ENCODE assay signal across 22 cellular contexts in the genomic region with DNA sequence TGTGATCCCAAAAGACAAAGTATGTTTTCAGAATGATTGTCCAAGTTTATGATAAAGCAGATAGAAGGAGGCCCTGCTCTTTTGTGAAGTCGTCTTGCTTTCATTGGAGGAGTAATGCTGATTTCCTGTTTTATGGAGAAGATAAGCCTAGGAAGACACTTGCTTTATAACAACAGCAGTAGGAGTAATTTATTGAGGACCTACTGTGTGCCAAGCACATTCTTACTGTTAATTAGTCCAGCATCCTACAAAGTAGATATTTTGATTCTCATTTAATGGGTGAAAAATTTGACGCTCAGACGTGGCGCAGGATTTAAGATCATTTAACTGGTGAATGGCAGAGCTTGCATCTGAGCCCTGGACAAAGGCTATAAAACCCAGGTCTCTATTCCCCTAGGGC.
DNase-seq lines count a peak whose midpoint lies in the region; ATAC-seq, FAIRE-seq and TF ChIP-seq lines count a peak whose summit lies in the region.
"Had no signal": no experiment of that assay in that cellular context is flagged by ENCODE, and none has a peak within 500 bp of the region (broad histone marks: within the 10 kb centered on the region; RNA-seq: fewer than 3 reads in every experiment).

No MANE protein-coding gene starts in this region.

- H3K27me3 ChIP-seq in HepG2 (ENCODE audit: control insufficient read depth in 1 of 2, insufficient read depth in 2 of 2, low read length in 2 of 2) (no peaks in the 10 kb centered on the region), right lobe of liver (no peaks in the 10 kb centered on the region), esophagus muscularis mucosa (no peaks in the 10 kb centered on the region)
- H3K27me3 ChIP-seq: BE2C had no signal

- H3K4me1 Mint-ChIP-seq in memory B cell = peaks cover 22% of the 10 kb centered on the region
- H3K4me1 Mint-ChIP-seq in stimulated activated naive B cell treated with anti-CD40 and anti-IgM and Interleukin-4, amounts not matched to agents 10 μg/mL and 1 μg/mL and 100 μg/mL, for 72 hours = peaks cover 30 to 32% of the 10 kb centered on the region in 2 donors

- no peak overlapping the region for H3K4me2 ChIP-seq in HepG2 (ENCODE audit: low read depth, low read length)

- peak overlapping the region; percentile 87 for H3K27ac Mint-ChIP-seq in memory B cell
- H3K27ac Mint-ChIP-seq in stimulated activated naive B cell treated with anti-CD40 and anti-IgM and Interleukin-4, amounts not matched to agents 10 μg/mL and 1 μg/mL and 100 μg/mL, for 72 hours = peak overlapping the region; percentile 21
- H3K27ac Mint-ChIP-seq: CD4-positive, CD25-positive, alpha-beta regulatory T cell; CD8-positive, alpha-beta memory T cell had no signal

- H2AFZ ChIP-seq in HepG2 (ENCODE audit: low read length) = no peak overlapping the region
- H2AFZ ChIP-seq: GM23248 had no signal

- TF ChIP-seq EP300 in HepG2 (IDR thresholded peaks at IDR 0.05; ENCODE audit: low read depth in 2 of 2, low read length in 2 of 2) (no peak), HepG2 (CRISPR knock-in tag; IDR thresholded peaks at IDR 0.05; ENCODE audit: borderline replicate concordance) (no peak), esophagus muscularis mucosa (IDR thresholded peaks at IDR 0.05) (no peak)

- CTCF ChIA-PET in HepG2 (lab: Yijun Ruan, JAX; ENCODE audit: low intra/inter-chr PET ratio, low total read pairs) = no interaction called here

- H3K27ac ChIP-seq in HepG2 (ENCODE audit: extremely low read length, insufficient read depth, low read length) (no peak overlapping the region), right lobe of liver (no peak overlapping the region), esophagus muscularis mucosa (replicated peaks in 1 of 4) (no peak overlapping the region)
- H3K27ac ChIP-seq: GM23248, HL-60 had no signal

- no peak for DNase-seq in HepG2 (ENCODE audit: low spot score)
- no peak for DNase-seq in right lobe of liver
- DNase-seq in memory B cell (ENCODE audit: low spot score in 2 of 2) = no peak
- DNase-seq in stimulated activated naive B cell treated with anti-CD40 and anti-IgM and Interleukin-4, amounts not matched to agents 10 μg/mL and 1 μg/mL and 100 μg/mL, for 72 hours = no peak
- no peak for DNase-seq in stimulated activated CD4-positive, alpha-beta T cell treated with anti-CD3 and anti-CD28 coated beads, Interleukin-2, amount 100 ng/mL, for 48 hours
- no peak for DNase-seq in esophagus muscularis mucosa (ENCODE audit: extremely low spot score)
- no peak for DNase-seq in Ammon's horn (ENCODE audit: low spot score)
- DNase-seq: 8988T; BE2C; C1 segment of cervical spinal cord; CD4-positive, CD25-positive, alpha-beta regulatory T cell; CD8-positive, alpha-beta memory T cell; COR-L47; DMS 273 treated with DMSO at 0.1 percent for 48 hours; DMS53; DND-41; EL; IMR-90 had no signal

- ATAC-seq in HepG2 (no peak), right lobe of liver (no peak), memory B cell (ENCODE audit: low read depth) (no peak)
- ATAC-seq in stimulated activated naive B cell treated with anti-CD40 and anti-IgM and Interleukin-4, amounts not matched to agents 10 μg/mL and 1 μg/mL and 100 μg/mL, for 72 hours (replicated peaks) = no peak
- ATAC-seq: GM12878 had no signal

- POLR2A ChIA-PET in HepG2 (lab: Yijun Ruan, JAX) = no interaction called here

- H3K9me3 Mint-ChIP-seq in memory B cell = no peaks in the 10 kb centered on the region
- H3K9me3 Mint-ChIP-seq in stimulated activated naive B cell treated with anti-CD40 and anti-IgM and Interleukin-4, amounts not matched to agents 10 μg/mL and 1 μg/mL and 100 μg/mL, for 72 hours = no peaks in the 10 kb centered on the region
- H3K9me3 Mint-ChIP-seq: CD4-positive, CD25-positive, alpha-beta regulatory T cell; CD8-positive, alpha-beta memory T cell had no signal

- H3K4me1 ChIP-seq in HepG2 (ENCODE audit: insufficient read depth, low read length) (no peaks in the 10 kb centered on the region), right lobe of liver (peaks cover 0 to 3% (median 0%) of the 10 kb centered on the region in 4 donors), esophagus muscularis mucosa (no peaks in the 10 kb centered on the region)
- H3K4me1 ChIP-seq: BE2C, HAP-1 had no signal

- TF ChIP-seq CTCF in HepG2 (CRISPR knock-in tag; IDR thresholded peaks at IDR 0.05) (no peak), right lobe of liver (IDR thresholded peaks at IDR 0.05) (no peak), esophagus muscularis mucosa (IDR thresholded peaks at IDR 0.05) (no peak)

- TF ChIP-seq POLR2A in HepG2 (IDR thresholded peaks at IDR 0.05; ENCODE audit: insufficient read depth in 1 of 2, low read depth in 2 of 2, low read length in 2 of 2) = no peak
- no peak for TF ChIP-seq POLR2A in right lobe of liver (IDR thresholded peaks at IDR 0.05)
- no peak for TF ChIP-seq POLR2A in esophagus muscularis mucosa (IDR thresholded peaks at IDR 0.05; ENCODE audit: low read depth)

- H3K9me3 ChIP-seq in HepG2 (ENCODE audit: low read length) (no peaks in the 10 kb centered on the region), right lobe of liver (no peaks in the 10 kb centered on the region), esophagus muscularis mucosa (no peaks in the 10 kb centered on the region)
- H3K9me3 ChIP-seq: BE2C, HAP-1 had no signal

- no peak for TF ChIP-seq RAD21 in HepG2 (CRISPR knock-in tag; IDR thresholded peaks at IDR 0.05)

- peaks cover 4% of the 10 kb centered on the region for H3K36me3 Mint-ChIP-seq in memory B cell
- H3K36me3 Mint-ChIP-seq in stimulated activated naive B cell treated with anti-CD40 and anti-IgM and Interleukin-4, amounts not matched to agents 10 μg/mL and 1 μg/mL and 100 μg/mL, for 72 hours = peaks cover 6 to 16% of the 10 kb centered on the region in 2 donors
- H3K36me3 Mint-ChIP-seq: CD4-positive, CD25-positive, alpha-beta regulatory T cell; CD8-positive, alpha-beta memory T cell had no signal

- no peak overlapping the region for H3K4me3 ChIP-seq in HepG2 (replicated peaks in 1 of 3; ENCODE audit: insufficient read depth in 1 of 3, low read depth in 2 of 3, low read length in 3 of 3)
- no peak overlapping the region for H3K4me3 ChIP-seq in right lobe of liver
- H3K4me3 ChIP-seq in esophagus muscularis mucosa = no peak overlapping the region
- H3K4me3 ChIP-seq: GM12878, GM23248, HAP-1 had no signal

- no peak overlapping the region for H3K9ac ChIP-seq in HepG2 (ENCODE audit: insufficient read depth, low read depth, low read length)
- H3K9ac ChIP-seq: GM23248 had no signal

- in situ Hi-C loops in HepG2 (cut with HindIII; ENCODE audit: extremely low pct_ligation_motif_present, low pct_unique_long_range_greater_than_20kb) = no loop called here

- no peaks in the 10 kb centered on the region for H3K79me2 ChIP-seq in HepG2 (ENCODE audit: insufficient read depth, low read length)

- H3K36me3 ChIP-seq in HepG2 (replicated peaks in 1 of 2; ENCODE audit: control insufficient read depth in 1 of 2, insufficient read depth in 2 of 2, low read length in 2 of 2) = no peaks in the 10 kb centered on the region
- no peaks in the 10 kb centered on the region for H3K36me3 ChIP-seq in right lobe of liver
- no peaks in the 10 kb centered on the region for H3K36me3 ChIP-seq in esophagus muscularis mucosa
- H3K36me3 ChIP-seq: BE2C, HAP-1 had no signal

- no peaks in the 10 kb centered on the region for H4K20me1 ChIP-seq in HepG2 (ENCODE audit: insufficient read depth, low read length)

- FAIRE-seq in HepG2 (lab: Jason Lieb, UNC) = no peak
- FAIRE-seq: GM12878 had no signal

- intact Hi-C loops in HepG2 (cut with micrococcal nuclease; ENCODE audit: unreplicated experiment) = no loop called here
- intact Hi-C loops in right lobe of liver (cut with DNase I) = no loop called here
- intact Hi-C loops in esophagus muscularis mucosa (cut with DNase I) = no loop called here

- no peaks in the 10 kb centered on the region for H3K27me3 Mint-ChIP-seq in memory B cell
- H3K27me3 Mint-ChIP-seq in stimulated activated naive B cell treated with anti-CD40 and anti-IgM and Interleukin-4, amounts not matched to agents 10 μg/mL and 1 μg/mL and 100 μg/mL, for 72 hours = no peaks in the 10 kb centered on the region
- H3K27me3 Mint-ChIP-seq: CD4-positive, CD25-positive, alpha-beta regulatory T cell; CD8-positive, alpha-beta memory T cell had no signal

- no TSS peak for BruUV-seq in HepG2 (replicated peaks; lab: Mats Ljungman, UMichigan)

- H3K4me3 Mint-ChIP-seq in memory B cell = no peak overlapping the region
- H3K4me3 Mint-ChIP-seq in stimulated activated naive B cell treated with anti-CD40 and anti-IgM and Interleukin-4, amounts not matched to agents 10 μg/mL and 1 μg/mL and 100 μg/mL, for 72 hours = no peak overlapping the region
- H3K4me3 Mint-ChIP-seq: CD4-positive, CD25-positive, alpha-beta regulatory T cell; CD8-positive, alpha-beta memory T cell had no signal

- WGBS in HepG2 (ENCODE audit: low lambda C conversion rate) = 91% methylated on average over 4 of the region's 4 CpGs
- WGBS in right lobe of liver (ENCODE audit: insufficient coverage, low coverage, low lambda C conversion rate, missing lambda C conversion rate) = 78% methylated on average over 4 of the region's 4 CpGs
- 66% methylated on average over 4 of the region's 4 CpGs for WGBS in esophagus muscularis mucosa

TF ChIP-seq in HepG2, 621 proteins besides CTCF, POLR2A, EP300 and RAD21 (continues in another document):
- no peak for TF ChIP-seq ZNF44 (CRISPR knock-in tag; IDR thresholded peaks at IDR 0.05)
- TF ChIP-seq, protein P1, sequence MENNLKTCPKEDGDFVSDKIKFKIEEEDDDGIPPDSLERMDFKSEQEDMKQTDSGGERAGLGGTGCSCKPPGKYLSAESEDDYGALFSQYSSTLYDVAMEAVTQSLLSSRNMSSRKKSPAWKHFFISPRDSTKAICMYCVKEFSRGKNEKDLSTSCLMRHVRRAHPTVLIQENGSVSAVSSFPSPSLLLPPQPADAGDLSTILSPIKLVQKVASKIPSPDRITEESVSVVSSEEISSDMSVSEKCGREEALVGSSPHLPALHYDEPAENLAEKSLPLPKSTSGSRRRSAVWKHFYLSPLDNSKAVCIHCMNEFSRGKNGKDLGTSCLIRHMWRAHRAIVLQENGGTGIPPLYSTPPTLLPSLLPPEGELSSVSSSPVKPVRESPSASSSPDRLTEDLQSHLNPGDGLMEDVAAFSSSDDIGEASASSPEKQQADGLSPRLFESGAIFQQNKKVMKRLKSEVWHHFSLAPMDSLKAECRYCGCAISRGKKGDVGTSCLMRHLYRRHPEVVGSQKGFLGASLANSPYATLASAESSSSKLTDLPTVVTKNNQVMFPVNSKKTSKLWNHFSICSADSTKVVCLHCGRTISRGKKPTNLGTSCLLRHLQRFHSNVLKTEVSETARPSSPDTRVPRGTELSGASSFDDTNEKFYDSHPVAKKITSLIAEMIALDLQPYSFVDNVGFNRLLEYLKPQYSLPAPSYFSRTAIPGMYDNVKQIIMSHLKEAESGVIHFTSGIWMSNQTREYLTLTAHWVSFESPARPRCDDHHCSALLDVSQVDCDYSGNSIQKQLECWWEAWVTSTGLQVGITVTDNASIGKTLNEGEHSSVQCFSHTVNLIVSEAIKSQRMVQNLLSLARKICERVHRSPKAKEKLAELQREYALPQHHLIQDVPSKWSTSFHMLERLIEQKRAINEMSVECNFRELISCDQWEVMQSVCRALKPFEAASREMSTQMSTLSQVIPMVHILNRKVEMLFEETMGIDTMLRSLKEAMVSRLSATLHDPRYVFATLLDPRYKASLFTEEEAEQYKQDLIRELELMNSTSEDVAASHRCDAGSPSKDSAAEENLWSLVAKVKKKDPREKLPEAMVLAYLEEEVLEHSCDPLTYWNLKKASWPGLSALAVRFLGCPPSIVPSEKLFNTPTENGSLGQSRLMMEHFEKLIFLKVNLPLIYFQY (CRISPR knock-in tag; IDR thresholded peaks at IDR 0.05; ENCODE audit: borderline replicate concordance) = no peak
